Comparison of ENCODE assay signal across 20 cellular contexts in genomic region chr16:87535855-87536794, GRCh38.
"Had no signal": no experiment of that assay in that cellular context is flagged by ENCODE, and none has a peak within 500 bp of the region (broad histone marks: within the 10 kb centered on the region; RNA-seq: fewer than 3 reads in every experiment).

No MANE protein-coding gene starts in this region.

- H3K27ac Mint-ChIP-seq: activated naive CD4-positive, alpha-beta T cell treated with anti-CD3 and anti-CD28 coated beads, Interleukin-2, amount 50 U/mL, for 24 hours; mesothelial cell of epicardium; nephron progenitor cell; T-helper 1 cell treated with Interleukin-12 subunit alpha and Interleukin-12 subunit beta and Interleukin-4 antibody, amounts not matched to agents 30 μg/mL and 1 μg/mL, for 36 hours had no signal

- DNase-seq: activated CD4-positive, alpha-beta T cell treated with anti-CD3 and anti-CD28 coated beads, Interleukin-2, amount 50 U/mL, for 4 hours; activated CD4-positive, CD25-positive, alpha-beta regulatory T cell treated with anti-CD3 and anti-CD28 coated beads, Interleukin-2, amount 50 U/mL, for 72 hours; activated gamma-delta T cell; cerebellar nuclear complex; cortex of kidney; effector CD4-positive, alpha-beta T cell; esophagus squamous epithelium; heart right ventricle; nephron progenitor cell; stimulated activated CD4-positive, alpha-beta T cell treated with anti-CD3 and anti-CD28 coated beads, Interleukin-2, amount 100 ng/mL, for 24 hours; stimulated activated naive CD8-positive, alpha-beta T cell treated with anti-CD3 and anti-CD28 coated beads, Interleukin-15, Interleukin-2, amounts not matched to agents 100 U/mL and 50 U/mL, for 24 hours; transverse colon had no signal

- H3K4me3 ChIP-seq: ascending aorta, breast epithelium, esophagus squamous epithelium, heart right ventricle, prostate gland, right atrium auricular region, transverse colon, vagina had no signal

- H3K27me3 ChIP-seq: ascending aorta, right atrium auricular region, vagina had no signal

- H3K36me3 Mint-ChIP-seq: mesothelial cell of epicardium had no signal

- H3K36me3 ChIP-seq: ascending aorta, breast epithelium, esophagus squamous epithelium, heart right ventricle, prostate gland, right atrium auricular region, transverse colon, vagina had no signal

- H3K9me3 ChIP-seq: prostate gland, vagina had no signal

- ATAC-seq: heart right ventricle; stimulated activated naive CD8-positive, alpha-beta T cell treated with anti-CD3 and anti-CD28 coated beads, Interleukin-15, Interleukin-2, amounts not matched to agents 100 U/mL and 50 U/mL, for 24 hours had no signal

- H3K27ac ChIP-seq: ascending aorta, breast epithelium, esophagus squamous epithelium, heart right ventricle, prostate gland, right atrium auricular region, transverse colon, vagina had no signal

- H3K4me1 Mint-ChIP-seq: mesothelial cell of epicardium had no signal

- H3K4me1 ChIP-seq: breast epithelium, prostate gland had no signal

- H3K4me3 Mint-ChIP-seq: activated naive CD4-positive, alpha-beta T cell treated with anti-CD3 and anti-CD28 coated beads, Interleukin-2, amount 50 U/mL, for 24 hours; mesothelial cell of epicardium; nephron progenitor cell; T-helper 1 cell treated with Interleukin-12 subunit alpha and Interleukin-12 subunit beta and Interleukin-4 antibody, amounts not matched to agents 30 μg/mL and 1 μg/mL, for 36 hours had no signal
